Comparison of ENCODE assay signal across 8 cellular contexts in the genomic region with DNA sequence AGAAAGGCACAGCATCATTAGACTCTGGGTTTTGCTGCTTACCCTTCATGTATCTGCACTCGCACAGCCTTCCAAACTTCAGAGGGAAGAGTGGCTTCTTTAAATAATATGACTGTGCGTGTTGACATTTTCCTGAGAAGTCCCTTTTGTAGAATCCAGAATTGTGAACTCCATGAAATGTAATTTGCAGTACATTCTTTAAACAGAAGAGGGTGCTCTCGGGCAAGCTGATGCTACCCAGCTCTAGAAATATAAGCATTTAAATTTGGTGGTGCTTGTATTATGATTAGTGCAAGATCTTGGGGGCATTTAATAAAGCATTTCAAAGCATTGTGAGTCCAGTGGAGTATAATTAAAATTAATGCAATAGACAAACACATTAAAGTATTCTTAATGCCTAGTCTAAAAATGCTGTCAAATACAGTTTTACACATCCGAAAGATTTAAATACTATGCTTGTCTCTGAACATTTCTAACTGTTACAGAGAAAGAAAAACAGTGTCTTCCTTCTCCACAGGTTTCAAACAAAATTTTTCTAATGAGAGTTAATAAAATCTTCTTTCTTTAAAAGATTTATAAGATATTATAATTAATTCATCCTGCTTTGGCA. TPM values are rescaled to one million over a fixed set of nuclear protein-coding genes. Genes with fewer than 3 reads are reported as not detected.
DNase-seq lines count a peak whose midpoint lies in the region; ATAC-seq and TF ChIP-seq lines count a peak whose summit lies in the region.

No MANE protein-coding gene starts in this region.

- H3K27me3 Mint-ChIP-seq in activated CD8-positive, alpha-beta T cell treated with anti-CD3 and anti-CD28 coated beads for 36 hours, result no peaks in the 10 kb centered on the region
- H3K27me3 Mint-ChIP-seq in type B pancreatic cell, result peaks cover 4% of the 10 kb centered on the region
- H3K27me3 Mint-ChIP-seq in activated naive CD4-positive, alpha-beta T cell treated with anti-CD3 and anti-CD28 coated beads for 36 hours (ENCODE audit: low read depth), result peaks cover 4% of the 10 kb centered on the region

- H3K4me1 Mint-ChIP-seq in activated CD8-positive, alpha-beta T cell treated with anti-CD3 and anti-CD28 coated beads for 36 hours (ENCODE audit: low read depth), result no peaks in the 10 kb centered on the region
- H3K4me1 Mint-ChIP-seq in type B pancreatic cell (ENCODE audit: unreplicated experiment), result peaks cover 5% of the 10 kb centered on the region
- H3K4me1 Mint-ChIP-seq in activated naive CD4-positive, alpha-beta T cell treated with anti-CD3 and anti-CD28 coated beads for 36 hours (ENCODE audit: low read depth), result no peaks in the 10 kb centered on the region

- no peaks in the 10 kb centered on the region for H3K36me3 Mint-ChIP-seq in activated CD8-positive, alpha-beta T cell treated with anti-CD3 and anti-CD28 coated beads for 36 hours (ENCODE audit: low read depth)
- peaks cover 5% of the 10 kb centered on the region for H3K36me3 Mint-ChIP-seq in type B pancreatic cell
- no peaks in the 10 kb centered on the region for H3K36me3 Mint-ChIP-seq in activated naive CD4-positive, alpha-beta T cell treated with anti-CD3 and anti-CD28 coated beads for 36 hours (ENCODE audit: low read depth)

- ATAC-seq in GM18502 (IDR thresholded peaks at IDR 0.05; ENCODE audit: poor library complexity, unreplicated experiment) (peak; percentile 60), HG03159 (IDR thresholded peaks at IDR 0.05; ENCODE audit: unreplicated experiment) (no peak)
- ATAC-seq in activated CD8-positive, alpha-beta T cell treated with anti-CD3 and anti-CD28 coated beads for 36 hours, result peak; percentile 47

- H3K27ac Mint-ChIP-seq in activated CD8-positive, alpha-beta T cell treated with anti-CD3 and anti-CD28 coated beads for 36 hours, result no peak overlapping the region
- H3K27ac Mint-ChIP-seq in type B pancreatic cell, result no peak overlapping the region
- no peak overlapping the region for H3K27ac Mint-ChIP-seq in activated naive CD4-positive, alpha-beta T cell treated with anti-CD3 and anti-CD28 coated beads for 36 hours

- DNase-seq in AG10803 (ENCODE audit: low read depth), result peak; percentile 36
- peak; percentile 21 to 36 for DNase-seq in NCI-H187 (lab: John Stamatoyannopoulos, UW)
- DNase-seq in activated CD8-positive, alpha-beta T cell treated with anti-CD3 and anti-CD28 coated beads for 36 hours, result no peak
- peak; percentile 23 for DNase-seq in iPS-NIHi11 (ENCODE audit: low spot score)
- DNase-seq in type B pancreatic cell (ENCODE audit: extremely low spot score, unreplicated experiment), result no peak
- DNase-seq in activated naive CD4-positive, alpha-beta T cell treated with anti-CD3 and anti-CD28 coated beads for 36 hours, result no peak

- TF ChIP-seq CTCF in AG10803 (conservative IDR thresholded peaks at IDR 0.05; ENCODE audit: low read length) (peak; percentile 87), type B pancreatic cell (conservative IDR thresholded peaks at IDR 0.05) (peak; percentile 91)
- TF ChIP-seq CTCF in activated CD8-positive, alpha-beta T cell treated with anti-CD3 and anti-CD28 coated beads for 36 hours (IDR thresholded peaks at IDR 0.05), result peak; percentile 72

- no peaks in the 10 kb centered on the region for H3K9me3 Mint-ChIP-seq in activated CD8-positive, alpha-beta T cell treated with anti-CD3 and anti-CD28 coated beads for 36 hours
- no peaks in the 10 kb centered on the region for H3K9me3 Mint-ChIP-seq in type B pancreatic cell
- no peaks in the 10 kb centered on the region for H3K9me3 Mint-ChIP-seq in activated naive CD4-positive, alpha-beta T cell treated with anti-CD3 and anti-CD28 coated beads for 36 hours

- POLR2A ChIA-PET in activated CD8-positive, alpha-beta T cell treated with anti-CD3 and anti-CD28 coated beads for 36 hours (lab: Charles Lee), result no interaction called here

- intact Hi-C loops in activated CD8-positive, alpha-beta T cell treated with anti-CD3 and anti-CD28 coated beads for 36 hours (cut with micrococcal nuclease), result no loop called here
- intact Hi-C loops in activated naive CD4-positive, alpha-beta T cell treated with anti-CD3 and anti-CD28 coated beads for 36 hours (cut with micrococcal nuclease), result loop anchor here (5.0 to 10.0 kb wide), 3 partner anchors 154 to 1542 kb away; a partner anchor contains a TSS

- CTCF ChIA-PET in activated CD8-positive, alpha-beta T cell treated with anti-CD3 and anti-CD28 coated beads for 36 hours (lab: Charles Lee), result interaction anchor here (0.6 to 2.0 kb wide), 8 partner anchors 8 to 116 kb away, joined by 3 to 10 read pairs (median 3); no protein-coding TSS in a partner anchor
- CTCF ChIA-PET in activated naive CD4-positive, alpha-beta T cell treated with anti-CD3 and anti-CD28 coated beads for 36 hours (lab: Charles Lee), result interaction anchor here (0.7 to 1.4 kb wide), 3 partner anchors 9 to 167 kb away, joined by 3 to 5 read pairs (median 4); no protein-coding TSS in a partner anchor

- H3K4me3 Mint-ChIP-seq in activated CD8-positive, alpha-beta T cell treated with anti-CD3 and anti-CD28 coated beads for 36 hours, result no peak overlapping the region
- H3K4me3 Mint-ChIP-seq in type B pancreatic cell, result no peak overlapping the region
- H3K4me3 Mint-ChIP-seq in activated naive CD4-positive, alpha-beta T cell treated with anti-CD3 and anti-CD28 coated beads for 36 hours, result no peak overlapping the region

- H3K4me3 ChIP-seq in AG10803 (ENCODE audit: low read length), result no peak overlapping the region

RNA-seq across cellular contexts. Expression of a gene that starts 17.3 kb away (rescaled TPM):
- not detected for total RNA-seq in activated CD8-positive, alpha-beta T cell treated with anti-CD3 and anti-CD28 coated beads for 36 hours
- not detected in 2 replicates for total RNA-seq in type B pancreatic cell (ENCODE audit: low replicate concordance)
- not detected for total RNA-seq in activated naive CD4-positive, alpha-beta T cell treated with anti-CD3 and anti-CD28 coated beads for 36 hours

Comparison
In these comparisons a context has a peak if more than half of its experiments do, and no peak if none do; other contexts are left out.
1. DNase-seq: peak in AG10803 (single experiment), NCI-H187 (2 of 2) and iPS-NIHi11 (single experiment); none in activated CD8-positive, alpha-beta T cell treated with anti-CD3 and anti-CD28 coated beads for 36 hours (single experiment), type B pancreatic cell (single experiment) and activated naive CD4-positive, alpha-beta T cell treated with anti-CD3 and anti-CD28 coated beads for 36 hours (single experiment).
2. Peak in every context shown above with its lines, with median percentiles within 50 percentile points of each other: CTCF ChIP-seq.